Comparison of ENCODE assay signal across 8 cellular contexts in the genomic region with DNA sequence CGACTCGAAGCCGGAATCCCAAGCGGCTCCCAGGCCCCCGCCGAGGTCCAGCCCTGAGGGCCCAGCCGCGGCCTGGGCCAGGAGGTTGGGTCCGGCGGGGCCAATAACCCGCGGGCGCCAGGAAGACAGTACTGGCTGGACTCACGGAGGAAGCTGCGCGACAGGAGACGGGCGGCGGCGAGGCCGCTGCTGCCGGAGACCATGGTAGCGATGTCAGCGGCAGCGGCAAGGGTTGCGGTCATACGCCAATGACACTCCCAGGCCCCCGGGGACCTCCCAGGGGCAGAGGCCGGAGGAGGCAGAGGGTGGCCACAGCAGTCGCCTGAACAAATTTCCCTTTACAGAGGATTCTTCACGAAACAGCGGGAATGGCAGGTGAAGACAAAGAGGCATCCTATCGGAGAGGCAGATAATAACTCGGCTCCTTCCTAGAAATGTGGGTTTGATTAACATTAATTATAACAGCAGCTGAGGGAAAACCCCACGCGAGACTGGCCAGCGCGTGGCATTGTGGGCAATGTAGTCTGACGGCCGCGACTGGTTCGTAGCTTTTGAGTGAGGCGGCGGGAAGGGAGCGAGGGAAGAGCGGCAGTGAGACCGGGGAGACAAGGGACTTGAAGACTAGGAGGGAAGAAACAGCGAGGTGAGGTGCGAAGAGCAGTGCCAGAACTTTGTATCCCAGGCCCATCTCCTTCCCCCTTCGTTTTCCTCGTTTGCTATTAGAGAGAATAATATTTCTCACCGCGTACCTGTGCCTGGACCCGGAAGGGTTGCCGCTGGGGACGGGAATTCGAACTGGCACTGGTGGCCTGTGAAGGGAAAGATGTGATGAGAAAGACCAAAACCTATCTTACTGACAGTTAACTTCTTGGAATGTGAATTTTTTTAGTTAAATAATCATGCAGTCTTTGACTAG. TPM values are rescaled to one million over a fixed set of nuclear protein-coding genes. Genes with fewer than 3 reads are reported as not detected.
DNase-seq lines count a peak whose midpoint lies in the region; ATAC-seq and TF ChIP-seq lines count a peak whose summit lies in the region.

A gene (minus strand): TSS at position 253 of the 916 bp plus-strand sequence. CDS start 11 bp downstream, at position 242.

- H3K4me3 Mint-ChIP-seq in nephron: peak within 1 kb of the TSS; percentile 91 to 99 (median 98)
- H3K4me3 Mint-ChIP-seq in stimulated activated naive CD8-positive, alpha-beta T cell treated with anti-CD3 and anti-CD28 coated beads, Interleukin-15, amount 100 ng/mL, for 72 hours: peak within 1 kb of the TSS; percentile 89 to 96

- H3K36me3 ChIP-seq in H7 (replicated peaks; ENCODE audit: control insufficient read depth, insufficient read depth, low read length): no peaks in the 10 kb centered on the region

- TF ChIP-seq CTCF in fibroblast of the aortic adventitia (IDR thresholded peaks at IDR 0.05; ENCODE audit: insufficient read depth, low read length) (no peak), nephron (IDR thresholded peaks at IDR 0.05; ENCODE audit: unreplicated experiment in 3 of 3) (no peak)

- peak within 1 kb of the TSS; percentile 89 to 98 (median 97) for H3K27ac Mint-ChIP-seq in nephron
- H3K27ac Mint-ChIP-seq in stimulated activated naive CD8-positive, alpha-beta T cell treated with anti-CD3 and anti-CD28 coated beads, Interleukin-15, amount 100 ng/mL, for 72 hours: peak within 1 kb of the TSS; percentile 100

- peak within 1 kb of the TSS; percentile 81 for H3K4me3 ChIP-seq in H7 (ENCODE audit: insufficient read depth, low read depth, low read length)
- peak within 1 kb of the TSS; percentile 97 for H3K4me3 ChIP-seq in fibroblast of the aortic adventitia (ENCODE audit: low read depth, low read length)

- peak; percentile 89 for DNase-seq in ELF-1 (ENCODE audit: low read depth, low spot score)
- DNase-seq in H7: peak; percentile 88
- DNase-seq in M059J (ENCODE audit: low read depth): peak; percentile 84
- peak; percentile 81 to 88 for DNase-seq in SHP77 (lab: John Stamatoyannopoulos, UW)
- DNase-seq in activated effector memory CD4-positive, alpha-beta T cell treated with Interleukin-2 at 50 U/mL for 16 hours: peak; percentile 79
- DNase-seq in fibroblast of the aortic adventitia (ENCODE audit: low read depth): peak; percentile 79
- DNase-seq in stimulated activated naive CD8-positive, alpha-beta T cell treated with anti-CD3 and anti-CD28 coated beads, Interleukin-15, amount 100 ng/mL, for 72 hours: peak; percentile 88 to 89

- ATAC-seq in stimulated activated naive CD8-positive, alpha-beta T cell treated with anti-CD3 and anti-CD28 coated beads, Interleukin-15, amount 100 ng/mL, for 72 hours: peak; percentile 93

- H3K9me3 Mint-ChIP-seq in nephron: no peaks in the 10 kb centered on the region
- H3K9me3 Mint-ChIP-seq in stimulated activated naive CD8-positive, alpha-beta T cell treated with anti-CD3 and anti-CD28 coated beads, Interleukin-15, amount 100 ng/mL, for 72 hours: no peaks in the 10 kb centered on the region

- no peaks in the 10 kb centered on the region for H3K27me3 Mint-ChIP-seq in nephron (ENCODE audit: low read depth)
- no peaks in the 10 kb centered on the region for H3K27me3 Mint-ChIP-seq in stimulated activated naive CD8-positive, alpha-beta T cell treated with anti-CD3 and anti-CD28 coated beads, Interleukin-15, amount 100 ng/mL, for 72 hours

- no peaks in the 10 kb centered on the region for H3K27me3 ChIP-seq in H7 (ENCODE audit: control insufficient read depth, insufficient read depth, low read length)

- H3K4me1 Mint-ChIP-seq in nephron: peaks cover 30% of the 10 kb centered on the region
- peaks cover 44% of the 10 kb centered on the region for H3K4me1 Mint-ChIP-seq in stimulated activated naive CD8-positive, alpha-beta T cell treated with anti-CD3 and anti-CD28 coated beads, Interleukin-15, amount 100 ng/mL, for 72 hours

- no peaks in the 10 kb centered on the region for H3K36me3 Mint-ChIP-seq in nephron (ENCODE audit: low read depth)

RNA-seq across cellular contexts. Expression of the gene that starts here (rescaled TPM):
- 75.0 and 76.4 TPM in 2 replicates for total RNA-seq in H7 (2014; rRNA removed; shearing (Covaris generic))
- 72.6 and 84.4 TPM in 2 replicates for total RNA-seq in M059J (2014; rRNA removed; shearing (Covaris generic))
- total RNA-seq in fibroblast of the aortic adventitia (ENCODE audit: low replicate concordance): 31.1 and 44.9 TPM in 2 replicates

Comparison
In these comparisons a context has a peak if more than half of its experiments do, and no peak if none do; other contexts are left out.
1. Peak in every context shown above with its lines: DNase-seq, ATAC-seq and H3K4me3 ChIP-seq.